ENCODE assay signal across 36 cellular contexts in the genomic region with DNA sequence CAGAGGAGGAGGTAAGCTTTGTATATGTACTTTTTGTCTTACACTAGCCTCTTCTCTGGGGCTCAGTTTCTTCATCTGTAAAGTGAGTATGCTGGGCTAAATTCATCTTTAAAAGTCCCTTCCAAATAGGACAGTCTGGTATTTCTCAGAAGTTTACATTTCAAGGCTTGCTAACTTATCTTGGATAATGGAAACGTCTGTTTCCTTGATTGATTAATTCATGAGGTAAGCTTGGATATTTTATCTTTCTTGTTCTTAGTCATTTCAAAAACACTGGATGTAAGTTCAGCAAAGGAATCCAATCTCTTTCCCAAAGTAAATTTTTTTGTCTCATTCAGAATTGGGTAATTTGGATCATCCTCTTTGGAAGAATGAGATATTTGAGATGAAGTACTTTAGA.
"Had no signal": no experiment of that assay in that cellular context is flagged by ENCODE, and none has a peak within 500 bp of the region (broad histone marks: within the 10 kb centered on the region; RNA-seq: fewer than 3 reads in every experiment).

No MANE protein-coding gene starts in this region.

- H3K36me3 ChIP-seq: ascending aorta, brain microvascular endothelial cell, breast epithelium had no signal

- H3K4me3 Mint-ChIP-seq: activated B cell treated with CpG ODN at 0.5 μM for 24 hours; activated CD4-positive, alpha-beta memory T cell treated with anti-CD3 and anti-CD28 coated beads for 36 hours; activated CD4-positive, alpha-beta T cell treated with anti-CD3 and anti-CD28 coated beads, Interleukin-2, amount 10 ng/mL, durations not matched to agents 24 days and 14 days; activated CD8-positive, alpha-beta T cell treated with anti-CD3 and anti-CD28 coated beads for 36 hours; activated naive CD4-positive, alpha-beta T cell treated with anti-CD3 and anti-CD28 coated beads, Interleukin-2, amount 10 ng/mL, durations not matched to agents 7 days and 5 days; activated naive CD4-positive, alpha-beta T cell treated with anti-CD3 and anti-CD28 coated beads, Interleukin-2, amount 50 U/mL, for 24 hours; activated naive CD8-positive, alpha-beta T cell; activated naive CD8-positive, alpha-beta T cell treated with anti-CD3 and anti-CD28 coated beads, Interleukin-2, amount 10 ng/mL, durations not matched to agents 7 days and 5 days; activated naive CD8-positive, alpha-beta T cell treated with anti-CD3 and anti-CD28 coated beads, Interleukin-2, amount 50 U/mL, for 24 hours; activated T-cell treated with anti-CD3 and anti-CD28 coated beads, Interleukin-2, amount 50 U/mL, for 4 hours; activated T-cell treated with anti-CD3 and anti-CD28 coated beads, Interleukin-2, amount 50 U/mL, for 72 hours; activated T-helper 1 cell treated with anti-CD3 and anti-CD28 coated beads, Interleukin-12 subunit alpha, Interleukin-12 subunit beta, Interleukin-2, Interleukin-4 antibody, amounts not matched to agents 30 ng/mL and 10 ng/mL and 1 ng/mL, durations not matched to agents 14 hours and 24 hours and 36 hours; activated T-helper 17 cell treated with anti-CD3 and anti-CD28 coated beads, Interleukin-2, amount 50 U/mL, for 72 hours; T-helper 1 cell treated with Interleukin-12 subunit alpha and Interleukin-12 subunit beta and Interleukin-4 antibody, amounts not matched to agents 30 μg/mL and 1 μg/mL, for 36 hours; T-helper 2 cell treated with Interferon-gamma antibody and Interleukin-4, amounts not matched to agents 5 μg/mL and 100 μg/mL, for 36 hours had no signal

- H3K27ac Mint-ChIP-seq: activated B cell treated with CpG ODN at 0.5 μM for 24 hours; activated CD4-positive, alpha-beta memory T cell treated with anti-CD3 and anti-CD28 coated beads for 36 hours; activated CD4-positive, alpha-beta T cell treated with anti-CD3 and anti-CD28 coated beads, Interleukin-2, amount 10 ng/mL, durations not matched to agents 24 days and 14 days; activated CD8-positive, alpha-beta T cell treated with anti-CD3 and anti-CD28 coated beads for 36 hours; activated naive CD4-positive, alpha-beta T cell treated with anti-CD3 and anti-CD28 coated beads, Interleukin-2, amount 10 ng/mL, durations not matched to agents 7 days and 5 days; activated naive CD4-positive, alpha-beta T cell treated with anti-CD3 and anti-CD28 coated beads, Interleukin-2, amount 50 U/mL, for 24 hours; activated naive CD8-positive, alpha-beta T cell; activated naive CD8-positive, alpha-beta T cell treated with anti-CD3 and anti-CD28 coated beads, Interleukin-2, amount 10 ng/mL, durations not matched to agents 7 days and 5 days; activated naive CD8-positive, alpha-beta T cell treated with anti-CD3 and anti-CD28 coated beads, Interleukin-2, amount 50 U/mL, for 24 hours; activated T-cell treated with anti-CD3 and anti-CD28 coated beads, Interleukin-2, amount 50 U/mL, for 72 hours; activated T-helper 1 cell treated with anti-CD3 and anti-CD28 coated beads, Interleukin-12 subunit alpha, Interleukin-12 subunit beta, Interleukin-2, Interleukin-4 antibody, amounts not matched to agents 30 ng/mL and 10 ng/mL and 1 ng/mL, durations not matched to agents 14 hours and 24 hours and 36 hours; activated T-helper 17 cell treated with anti-CD3 and anti-CD28 coated beads, Interleukin-2, amount 50 U/mL, for 72 hours; T-helper 1 cell treated with Interleukin-12 subunit alpha and Interleukin-12 subunit beta and Interleukin-4 antibody, amounts not matched to agents 30 μg/mL and 1 μg/mL, for 36 hours; T-helper 2 cell treated with Interferon-gamma antibody and Interleukin-4, amounts not matched to agents 5 μg/mL and 100 μg/mL, for 36 hours had no signal

- FAIRE-seq: TTC549 had no signal

- H3K27me3 ChIP-seq: ascending aorta, body of pancreas, brain microvascular endothelial cell, breast epithelium had no signal

- H3K27me3 Mint-ChIP-seq: activated CD4-positive, alpha-beta T cell treated with anti-CD3 and anti-CD28 coated beads, Interleukin-2, amount 10 ng/mL, durations not matched to agents 24 days and 14 days had no signal

- H3K36me3 Mint-ChIP-seq: activated CD4-positive, alpha-beta memory T cell treated with anti-CD3 and anti-CD28 coated beads for 36 hours; activated naive CD4-positive, alpha-beta T cell treated with anti-CD3 and anti-CD28 coated beads, Interleukin-2, amount 10 ng/mL, durations not matched to agents 7 days and 5 days; activated naive CD4-positive, alpha-beta T cell treated with anti-CD3 and anti-CD28 coated beads, Interleukin-2, amount 50 U/mL, for 24 hours; activated naive CD8-positive, alpha-beta T cell; activated naive CD8-positive, alpha-beta T cell treated with anti-CD3 and anti-CD28 coated beads, Interleukin-2, amount 10 ng/mL, durations not matched to agents 7 days and 5 days had no signal

- DNase-seq: activated B cell treated with CpG ODN at 0.5 μM for 24 hours; activated CD4-positive, alpha-beta memory T cell treated with anti-CD3 and anti-CD28 coated beads for 36 hours; activated CD4-positive, alpha-beta T cell treated with anti-CD3 and anti-CD28 coated beads for 4 hours; activated CD4-positive, alpha-beta T cell treated with anti-CD3 and anti-CD28 coated beads, Interleukin-2, amount 10 ng/mL, durations not matched to agents 24 days and 14 days; activated CD4-positive, alpha-beta T cell treated with anti-CD3 and anti-CD28 coated beads, Interleukin-2, amount 50 U/mL, for 1 hour; activated CD4-positive, alpha-beta T cell treated with anti-CD3 and anti-CD28 coated beads, Interleukin-2, amount 50 U/mL, for 4 hours; activated CD4-positive, CD25-positive, alpha-beta regulatory T cell treated with anti-CD3 and anti-CD28 coated beads, Interleukin-2, amount 50 U/mL, for 72 hours; activated CD8-positive, alpha-beta memory T cell treated with anti-CD3 and anti-CD28 coated beads, Interleukin-2, amount 50 U/mL, for 4 hours; activated CD8-positive, alpha-beta T cell treated with anti-CD3 and anti-CD28 coated beads for 36 hours; activated gamma-delta T cell; activated naive CD4-positive, alpha-beta T cell treated with anti-CD3 and anti-CD28 coated beads, Interleukin-2, amount 10 ng/mL, durations not matched to agents 7 days and 5 days; activated naive CD4-positive, alpha-beta T cell treated with Interleukin-2 at 50 U/mL for 16 hours; activated naive CD8-positive, alpha-beta T cell treated with anti-CD3 and anti-CD28 coated beads, Interleukin-2, amount 10 ng/mL, durations not matched to agents 7 days and 5 days; activated naive CD8-positive, alpha-beta T cell treated with anti-CD3 and anti-CD28 coated beads, Interleukin-2, amount 50 U/mL, for 24 hours; activated T-cell treated with anti-CD3 and anti-CD28 coated beads for 4 hours; activated T-cell treated with anti-CD3 and anti-CD28 coated beads, Interleukin-2, amount 50 U/mL, for 1 hour; activated T-cell treated with anti-CD3 and anti-CD28 coated beads, Interleukin-2, amount 50 U/mL, for 4 hours; activated T-cell treated with anti-CD3 and anti-CD28 coated beads, Interleukin-2, amount 50 U/mL, for 72 hours; amygdala; anterior cingulate cortex; body of pancreas; brain microvascular endothelial cell; central memory CD4-positive, alpha-beta T cell; T-helper 1 cell; T-helper 2 cell; T-helper 9 cell had no signal

- H3K4me1 Mint-ChIP-seq: activated B cell treated with CpG ODN at 0.5 μM for 24 hours; activated CD4-positive, alpha-beta T cell treated with anti-CD3 and anti-CD28 coated beads, Interleukin-2, amount 10 ng/mL, durations not matched to agents 24 days and 14 days; activated naive CD4-positive, alpha-beta T cell treated with anti-CD3 and anti-CD28 coated beads, Interleukin-2, amount 10 ng/mL, durations not matched to agents 7 days and 5 days; activated naive CD4-positive, alpha-beta T cell treated with anti-CD3 and anti-CD28 coated beads, Interleukin-2, amount 50 U/mL, for 24 hours; activated naive CD8-positive, alpha-beta T cell treated with anti-CD3 and anti-CD28 coated beads, Interleukin-2, amount 10 ng/mL, durations not matched to agents 7 days and 5 days; activated naive CD8-positive, alpha-beta T cell treated with anti-CD3 and anti-CD28 coated beads, Interleukin-2, amount 50 U/mL, for 24 hours; activated T-helper 17 cell treated with anti-CD3 and anti-CD28 coated beads, Interleukin-2, amount 50 U/mL, for 72 hours had no signal

- H3K27ac ChIP-seq: ascending aorta, body of pancreas, brain microvascular endothelial cell, breast epithelium, VCaP had no signal

- ATAC-seq: activated CD8-positive, alpha-beta T cell treated with anti-CD3 and anti-CD28 coated beads for 36 hours; activated naive CD8-positive, alpha-beta T cell treated with anti-CD3 and anti-CD28 coated beads, Interleukin-2, amount 50 U/mL, for 24 hours; activated T-cell treated with anti-CD3 and anti-CD28 coated beads, Interleukin-2, amount 50 U/mL, for 4 hours; activated T-cell treated with anti-CD3 and anti-CD28 coated beads, Interleukin-2, amount 50 U/mL, for 72 hours; activated T-helper 17 cell treated with anti-CD3 and anti-CD28 coated beads, Interleukin-2, amount 50 U/mL, for 72 hours; body of pancreas had no signal

- H3K9me3 Mint-ChIP-seq: activated B cell treated with CpG ODN at 0.5 μM for 24 hours; activated CD4-positive, alpha-beta memory T cell treated with anti-CD3 and anti-CD28 coated beads for 36 hours; activated CD4-positive, alpha-beta T cell treated with anti-CD3 and anti-CD28 coated beads, Interleukin-2, amount 10 ng/mL, durations not matched to agents 24 days and 14 days; activated CD8-positive, alpha-beta T cell treated with anti-CD3 and anti-CD28 coated beads for 36 hours; activated naive CD4-positive, alpha-beta T cell treated with anti-CD3 and anti-CD28 coated beads, Interleukin-2, amount 10 ng/mL, durations not matched to agents 7 days and 5 days; activated naive CD4-positive, alpha-beta T cell treated with anti-CD3 and anti-CD28 coated beads, Interleukin-2, amount 50 U/mL, for 24 hours; activated naive CD8-positive, alpha-beta T cell treated with anti-CD3 and anti-CD28 coated beads, Interleukin-2, amount 10 ng/mL, durations not matched to agents 7 days and 5 days; activated naive CD8-positive, alpha-beta T cell treated with anti-CD3 and anti-CD28 coated beads, Interleukin-2, amount 50 U/mL, for 24 hours; activated T-cell treated with anti-CD3 and anti-CD28 coated beads, Interleukin-2, amount 50 U/mL, for 4 hours; activated T-cell treated with anti-CD3 and anti-CD28 coated beads, Interleukin-2, amount 50 U/mL, for 72 hours; activated T-helper 1 cell treated with anti-CD3 and anti-CD28 coated beads, Interleukin-12 subunit alpha, Interleukin-12 subunit beta, Interleukin-2, Interleukin-4 antibody, amounts not matched to agents 30 ng/mL and 10 ng/mL and 1 ng/mL, durations not matched to agents 14 hours and 24 hours and 36 hours; activated T-helper 17 cell treated with anti-CD3 and anti-CD28 coated beads, Interleukin-2, amount 50 U/mL, for 72 hours; T-helper 1 cell treated with Interleukin-12 subunit alpha and Interleukin-12 subunit beta and Interleukin-4 antibody, amounts not matched to agents 30 μg/mL and 1 μg/mL, for 36 hours; T-helper 2 cell treated with Interferon-gamma antibody and Interleukin-4, amounts not matched to agents 5 μg/mL and 100 μg/mL, for 36 hours had no signal

- H3K4me3 ChIP-seq: ascending aorta, body of pancreas, breast epithelium had no signal

- H3K4me1 ChIP-seq: breast epithelium had no signal

- H3K9me3 ChIP-seq: ascending aorta, body of pancreas had no signal
